In the genomic region with DNA sequence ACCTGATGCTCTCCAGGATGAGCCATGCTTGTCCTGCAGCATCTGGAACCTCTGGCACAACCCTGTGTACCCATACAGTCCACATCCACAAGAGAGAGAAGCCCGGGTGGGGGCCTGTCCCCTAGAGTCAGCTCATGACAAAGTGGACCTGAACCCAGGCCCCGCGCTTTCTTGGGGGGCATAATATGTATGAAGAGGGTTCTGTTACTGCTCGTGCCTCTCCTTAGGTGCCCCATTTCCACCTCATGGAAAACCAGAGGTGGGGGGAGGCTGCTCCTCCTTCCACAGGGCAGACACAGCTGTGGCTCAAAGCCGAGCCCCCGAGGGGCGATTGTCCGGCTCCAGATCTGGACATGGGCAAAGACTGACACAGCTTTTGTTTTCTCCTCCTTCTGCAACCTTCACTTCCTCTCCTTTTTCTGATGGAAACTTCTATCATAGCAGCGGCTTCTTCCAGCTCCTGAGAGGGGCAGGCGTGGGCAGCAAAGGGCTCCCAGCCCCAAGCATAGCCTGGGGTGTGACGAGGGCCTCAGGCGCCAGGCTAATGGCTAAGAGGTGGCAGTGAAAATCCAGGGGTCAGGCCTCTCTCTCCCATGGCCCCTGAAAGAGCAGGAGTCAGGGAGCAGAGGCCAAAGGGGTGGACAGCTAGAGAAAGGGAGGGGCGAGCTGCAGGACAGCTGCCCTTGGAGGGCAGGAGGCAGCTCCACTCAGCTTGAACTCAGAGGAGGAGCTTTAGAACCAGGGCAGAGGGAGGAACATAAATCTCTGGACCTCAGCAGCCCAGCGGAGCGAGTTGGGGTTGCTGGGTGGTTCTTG, we compare ENCODE assay signal across 12 cellular contexts.
A peak's percentile ranks its signal among the peaks of the same experiment; 100 is the strongest.
DNase-seq lines count a peak whose midpoint lies in the region; ATAC-seq and TF ChIP-seq lines count a peak whose summit lies in the region.
"Had no signal": no experiment of that assay in that cellular context is flagged by ENCODE, and none has a peak within 500 bp of the region (broad histone marks: within the 10 kb centered on the region; RNA-seq: fewer than 3 reads in every experiment).

No MANE protein-coding gene starts in this region.

- H3K36me3 ChIP-seq in breast epithelium, result no peaks in the 10 kb centered on the region
- no peaks in the 10 kb centered on the region for H3K36me3 ChIP-seq in aorta (ENCODE audit: control insufficient read depth in 1 of 2, insufficient read depth in 2 of 2, low read length in 1 of 2)

- H3K27ac Mint-ChIP-seq in MCF 10A (ENCODE audit: low read depth, unreplicated experiment), result no peak overlapping the region

- peaks cover 26 to 41% of the 10 kb centered on the region in 2 donors for H3K4me1 ChIP-seq in breast epithelium
- H3K4me1 ChIP-seq in aorta (ENCODE audit: control insufficient read depth in 1 of 2, insufficient read depth in 2 of 2, low read length in 2 of 2), result no peaks in the 10 kb centered on the region

- TF ChIP-seq CTCF in breast epithelium (IDR thresholded peaks at IDR 0.05) (no peak), MCF 10A (IDR thresholded peaks at IDR 0.05; ENCODE audit: unreplicated experiment) (no peak)

- H3K4me3 Mint-ChIP-seq in MCF 10A (ENCODE audit: unreplicated experiment), result no peak overlapping the region

- ATAC-seq in aorta (ENCODE audit: low FRiP score) (peak; percentile 31), GM21576 (IDR thresholded peaks at IDR 0.05; ENCODE audit: unreplicated experiment) (no peak)

- no peaks in the 10 kb centered on the region for H3K27me3 Mint-ChIP-seq in MCF 10A (ENCODE audit: insufficient read depth, unreplicated experiment)

- H3K4me3 ChIP-seq in breast epithelium, result no peak overlapping the region
- H3K4me3 ChIP-seq in aorta (ENCODE audit: low read length in 2 of 2), result no peak overlapping the region

- CTCF ChIA-PET in MCF 10A (lab: Yijun Ruan, JAX), result interaction anchor here (0.6 to 1.0 kb wide), 2 partner anchors 11 to 52 kb away, joined by 3 read pairs; no protein-coding TSS in a partner anchor

- TF ChIP-seq POLR2A in breast epithelium (IDR thresholded peaks at IDR 0.05), result no peak

- DNase-seq in breast epithelium (ENCODE audit: low spot score in 2 of 2), result peak in 1 of 2 donors; percentile 49
- DNase-seq in MCF 10A (ENCODE audit: unreplicated experiment), result no peak
- DNase-seq in iPS-NIHi11 (ENCODE audit: low spot score), result peak; percentile 50
- DNase-seq in posterior vena cava (ENCODE audit: low spot score), result peak; percentile 79
- DNase-seq in aorta, result peak; percentile 50 to 51
- no peak for DNase-seq in NCI-H226
- DNase-seq in mucosa of gallbladder (ENCODE audit: low spot score), result no peak
- DNase-seq: activated CD4-positive, CD25-positive, alpha-beta regulatory T cell treated with anti-CD3 and anti-CD28 coated beads, Interleukin-2, amount 50 U/mL, for 72 hours; cerebellar nuclear complex; glutamatergic neuron; MM.1S had no signal

- H3K9me3 ChIP-seq in breast epithelium, result no peaks in the 10 kb centered on the region
- H3K9me3 ChIP-seq in aorta (ENCODE audit: control insufficient read depth, low read length), result no peaks in the 10 kb centered on the region

- intact Hi-C loops in breast epithelium (cut with DNase I; ENCODE audit: low total_unique reads), result no loop called here
- intact Hi-C loops in MCF 10A (cut with micrococcal nuclease), result loop anchor here (10.0 kb wide), 1 partner anchor 96 kb away; no protein-coding TSS in a partner anchor
- intact Hi-C loops in posterior vena cava (cut with DNase I), result no loop called here
- intact Hi-C loops in aorta (cut with DNase I), result no loop called here

- no peaks in the 10 kb centered on the region for H3K9me3 Mint-ChIP-seq in MCF 10A (ENCODE audit: unreplicated experiment)

- H3K27me3 ChIP-seq in breast epithelium, result no peaks in the 10 kb centered on the region
- no peaks in the 10 kb centered on the region for H3K27me3 ChIP-seq in aorta (ENCODE audit: control insufficient read depth in 1 of 2, insufficient read depth in 2 of 2, low read length in 1 of 2)

- WGBS in aorta, 2 donors, result 86 to 92% methylated on average over 15 of the region's 15 CpGs

- POLR2A ChIA-PET in MCF 10A (lab: Yijun Ruan, JAX), result interaction anchor here (0.5 to 4.3 kb wide), 5 partner anchors 12 to 230 kb away, joined by 3 to 36 read pairs (median 4); a partner anchor contains a TSS

- BruUV-seq in MCF 10A (replicated peaks; lab: Mats Ljungman, UMichigan), result no TSS peak

- H3K36me3 Mint-ChIP-seq in MCF 10A (ENCODE audit: insufficient read depth, unreplicated experiment), result no peaks in the 10 kb centered on the region

- H3K27ac ChIP-seq in breast epithelium (peak overlapping the region; percentile 65 to 83), aorta (ENCODE audit: low read depth in 1 of 2, low read length in 2 of 2) (no peak overlapping the region)

- peaks cover 61% of the 10 kb centered on the region for H3K4me1 Mint-ChIP-seq in MCF 10A (ENCODE audit: insufficient read depth, unreplicated experiment)

Comparison
In these comparisons a context has a peak if more than half of its experiments do, and no peak if none do; other contexts are left out.
1. DNase-seq: peak in iPS-NIHi11 (single experiment), posterior vena cava (single experiment) and aorta (2 of 2); none in MCF 10A (single experiment), NCI-H226 (single experiment) and mucosa of gallbladder (single experiment).
2. H3K27ac ChIP-seq: peak in breast epithelium (2 of 2); none in aorta (0 of 2).